In the genomic region with DNA sequence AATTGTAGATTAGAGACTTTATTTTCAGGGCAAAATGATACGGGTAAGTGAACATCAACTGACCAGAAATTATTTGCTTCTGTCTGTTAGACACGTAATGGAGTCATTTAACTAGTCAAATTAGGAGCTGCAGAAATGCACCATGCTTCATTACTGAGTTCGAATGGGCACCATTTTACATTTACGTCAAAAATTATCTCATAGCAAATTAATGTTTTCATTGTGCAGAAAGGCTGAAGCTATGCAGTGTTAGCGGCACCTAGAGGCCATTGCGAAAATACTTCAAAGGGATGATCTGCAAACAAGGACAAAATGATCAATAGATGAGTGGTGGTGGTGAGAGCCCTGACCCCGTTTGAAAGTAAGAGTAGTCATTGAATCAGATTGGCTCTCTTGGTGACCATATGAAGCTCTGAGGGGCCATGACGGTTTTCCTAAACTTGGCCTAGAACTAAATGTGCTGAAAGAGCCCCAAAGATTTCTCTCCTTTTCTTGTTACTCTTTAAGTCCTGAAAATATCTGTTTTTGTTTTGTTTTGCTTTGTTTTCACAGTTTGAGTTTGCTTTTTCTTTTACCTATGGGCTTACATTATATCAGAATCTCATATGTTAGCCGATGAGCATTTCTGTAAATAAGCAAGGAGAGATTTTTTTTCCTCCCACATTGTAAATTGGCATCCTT, we compare ENCODE assay signal across 8 cellular contexts.
DNase-seq lines count a peak whose midpoint lies in the region; ATAC-seq, FAIRE-seq and TF ChIP-seq lines count a peak whose summit lies in the region.

No MANE protein-coding gene starts in this region.

- H3K4me1 Mint-ChIP-seq in progenitor cell of endocrine pancreas (ENCODE audit: low read depth): peaks cover 29% of the 10 kb centered on the region
- no peaks in the 10 kb centered on the region for H3K4me1 Mint-ChIP-seq in natural killer cell treated with Interleukin-12 subunit alpha and Interleukin-12 subunit beta and Interleukin-15 and Interleukin-18, amount 100 ng/mL, for 72 hours (ENCODE audit: low read depth in 2 of 2)

- DNase-seq in A549 (ENCODE audit: low read depth in 1 of 2, low spot score in 1 of 2) (peak; percentile 72 to 87), Daoy (ENCODE audit: low read depth) (peak; percentile 66), NAMALWA (ENCODE audit: low spot score) (peak; percentile 71), fibroblast of the conjunctiva (ENCODE audit: low read depth) (peak; percentile 51), progenitor cell of endocrine pancreas (ENCODE audit: low spot score, unreplicated experiment) (no peak)
- DNase-seq in natural killer cell treated with Interleukin-12 subunit alpha and Interleukin-12 subunit beta and Interleukin-15 and Interleukin-18, amount 100 ng/mL, for 72 hours (ENCODE audit: low spot score): no peak

- no peak for TF ChIP-seq POLR2A in A549 (IDR thresholded peaks at IDR 0.05; ENCODE audit: low read length)

- no peak for TF ChIP-seq EP300 in A549 (IDR thresholded peaks at IDR 0.05)

- H3K4me1 ChIP-seq in A549: no peaks in the 10 kb centered on the region

- peak; percentile 99 for TF ChIP-seq CTCF in A549 (IDR thresholded peaks at IDR 0.05)
- TF ChIP-seq CTCF in progenitor cell of endocrine pancreas (IDR thresholded peaks at IDR 0.05; ENCODE audit: unreplicated experiment): peak; percentile 86

- H3K27ac ChIP-seq in A549: no peak overlapping the region

- H3K4me2 ChIP-seq in A549: peak overlapping the region; percentile 33; the same call in 2 of the 3 replicates

- no peak overlapping the region for H3K4me3 ChIP-seq in A549

- H3K36me3 Mint-ChIP-seq in progenitor cell of endocrine pancreas (ENCODE audit: insufficient read depth): no peaks in the 10 kb centered on the region
- H3K36me3 Mint-ChIP-seq in natural killer cell treated with Interleukin-12 subunit alpha and Interleukin-12 subunit beta and Interleukin-15 and Interleukin-18, amount 100 ng/mL, for 72 hours: no peaks in the 10 kb centered on the region

- H3K9me3 ChIP-seq in A549: no peaks in the 10 kb centered on the region

- H3K9me3 Mint-ChIP-seq in progenitor cell of endocrine pancreas (ENCODE audit: low read depth): no peaks in the 10 kb centered on the region
- no peaks in the 10 kb centered on the region for H3K9me3 Mint-ChIP-seq in natural killer cell treated with Interleukin-12 subunit alpha and Interleukin-12 subunit beta and Interleukin-15 and Interleukin-18, amount 100 ng/mL, for 72 hours

- ATAC-seq in A549 (peak; percentile 50 to 85; a peak in 5 of 6 replicates), HG03139 (IDR thresholded peaks at IDR 0.05; ENCODE audit: unreplicated experiment) (no peak)
- no peak for ATAC-seq in natural killer cell treated with Interleukin-12 subunit alpha and Interleukin-12 subunit beta and Interleukin-15 and Interleukin-18, amount 100 ng/mL, for 72 hours

- peak; percentile 94 to 98 for TF ChIP-seq RAD21 in A549 (conservative IDR thresholded peaks at IDR 0.05 in 1 of 2, IDR thresholded peaks at IDR 0.05 in 1 of 2)

- POLR2A ChIA-PET in A549 (lab: Yijun Ruan, JAX): no interaction called here

- peak; percentile 100 for FAIRE-seq in A549 (lab: Jason Lieb, UNC)
- peak; percentile 23 for FAIRE-seq in TTC549 (lab: Jason Lieb, UNC)

- H3K27me3 Mint-ChIP-seq in progenitor cell of endocrine pancreas: peaks cover 36% of the 10 kb centered on the region
- H3K27me3 Mint-ChIP-seq in natural killer cell treated with Interleukin-12 subunit alpha and Interleukin-12 subunit beta and Interleukin-15 and Interleukin-18, amount 100 ng/mL, for 72 hours: peaks cover 19 to 41% of the 10 kb centered on the region in 2 donors

- WGBS in A549 (ENCODE audit: missing lambda C conversion rate): 1% methylated on average over 9 of the region's 9 CpGs

- no peak overlapping the region for H3K4me3 Mint-ChIP-seq in progenitor cell of endocrine pancreas (ENCODE audit: low read depth)
- H3K4me3 Mint-ChIP-seq in natural killer cell treated with Interleukin-12 subunit alpha and Interleukin-12 subunit beta and Interleukin-15 and Interleukin-18, amount 100 ng/mL, for 72 hours: no peak overlapping the region

- CTCF ChIA-PET in A549 (lab: Yijun Ruan, JAX): interaction anchor here (0.6 to 6.7 kb wide), 47 partner anchors 8 to 1606 kb away, joined by 3 to 93 read pairs (median 4); no protein-coding TSS in a partner anchor

- H3K27ac Mint-ChIP-seq in progenitor cell of endocrine pancreas: no peak overlapping the region
- H3K27ac Mint-ChIP-seq in natural killer cell treated with Interleukin-12 subunit alpha and Interleukin-12 subunit beta and Interleukin-15 and Interleukin-18, amount 100 ng/mL, for 72 hours: no peak overlapping the region

TF ChIP-seq in A549, 52 proteins besides CTCF, POLR2A, EP300 and RAD21:
- TF ChIP-seq, protein P1, sequence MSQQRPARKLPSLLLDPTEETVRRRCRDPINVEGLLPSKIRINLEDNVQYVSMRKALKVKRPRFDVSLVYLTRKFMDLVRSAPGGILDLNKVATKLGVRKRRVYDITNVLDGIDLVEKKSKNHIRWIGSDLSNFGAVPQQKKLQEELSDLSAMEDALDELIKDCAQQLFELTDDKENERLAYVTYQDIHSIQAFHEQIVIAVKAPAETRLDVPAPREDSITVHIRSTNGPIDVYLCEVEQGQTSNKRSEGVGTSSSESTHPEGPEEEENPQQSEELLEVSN (IDR thresholded peaks at IDR 0.05; ENCODE audit: borderline replicate concordance, low read depth): no peak
- peak; percentile 82 for TF ChIP-seq SMC3 (IDR thresholded peaks at IDR 0.05)

Comparison
In these comparisons a context has a peak if more than half of its experiments do, and no peak if none do; other contexts are left out.
1. ATAC-seq: peak in A549 (2 of 2); none in HG03139 (single experiment) and natural killer cell treated with Interleukin-12 subunit alpha and Interleukin-12 subunit beta and Interleukin-15 and Interleukin-18, amount 100 ng/mL, for 72 hours (0 of 2).
2. DNase-seq: peak in A549 (2 of 2), Daoy (single experiment), NAMALWA (single experiment) and fibroblast of the conjunctiva (single experiment); none in progenitor cell of endocrine pancreas (single experiment) and natural killer cell treated with Interleukin-12 subunit alpha and Interleukin-12 subunit beta and Interleukin-15 and Interleukin-18, amount 100 ng/mL, for 72 hours (single experiment).